ENCODE assay signal across 22 cellular contexts in the genomic region with DNA sequence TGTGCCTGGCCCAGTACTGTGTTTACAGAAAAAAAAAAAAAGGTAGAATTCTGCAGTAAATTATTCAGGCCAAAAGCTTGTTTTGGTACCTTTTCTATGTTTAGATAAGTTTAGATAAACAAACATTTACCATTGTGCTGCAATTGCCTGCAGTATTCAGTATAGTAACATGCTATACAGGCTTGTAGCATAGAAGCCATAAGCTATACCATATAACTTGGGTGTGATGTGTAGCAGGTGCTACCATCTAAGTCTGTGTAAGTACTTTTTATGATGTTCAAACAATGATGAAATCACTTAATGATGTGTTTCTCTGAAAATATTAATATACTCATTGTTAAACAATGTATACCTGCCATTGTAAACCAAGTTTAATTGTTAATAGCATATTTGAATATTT.
"Had no signal": no experiment of that assay in that cellular context is flagged by ENCODE, and none has a peak within 500 bp of the region (broad histone marks: within the 10 kb centered on the region; RNA-seq: fewer than 3 reads in every experiment).

No MANE protein-coding gene starts in this region.

- H3K36me3 ChIP-seq: left ventricle myocardium inferior, ovary, right atrium auricular region, right lobe of liver, tibial nerve, uterus had no signal

- ATAC-seq: naive thymus-derived CD4-positive, alpha-beta T cell; natural killer cell treated with Interleukin-12 subunit alpha and Interleukin-12 subunit beta and Interleukin-15 and Interleukin-18, amount 100 ng/mL, for 72 hours; right lobe of liver; stimulated activated memory B cell treated with anti-CD40 and anti-IgM and Interleukin-4, amounts not matched to agents 10 μg/mL and 1 μg/mL and 100 μg/mL, for 72 hours; stimulated activated naive CD8-positive, alpha-beta T cell treated with anti-CD3 and anti-CD28 coated beads, Interleukin-15, amount 100 ng/mL, for 72 hours had no signal

- H3K9me3 ChIP-seq: left ventricle myocardium inferior, ovary, right atrium auricular region, right lobe of liver, tibial nerve, uterus had no signal

- DNase-seq: hypothalamus; immature natural killer cell; kidney; left ventricle myocardium inferior; mesendoderm; naive thymus-derived CD4-positive, alpha-beta T cell; ovary; right lobe of liver; stimulated activated CD4-positive, alpha-beta T cell treated with anti-CD3 and anti-CD28 coated beads, Interleukin-1b, Interleukin-23, amount 100 ng/mL, for 48 hours; stimulated activated CD4-positive, alpha-beta T cell treated with anti-CD3 and anti-CD28 coated beads, Interleukin-2, amount 100 ng/mL, for 48 hours; stimulated activated CD4-positive, alpha-beta T cell treated with anti-CD3 and anti-CD28 coated beads, Interleukin-4, amount 100 ng/mL, for 4 hours; stimulated activated CD8-positive, alpha-beta memory T cell treated with anti-CD3 and anti-CD28 coated beads, Interleukin-4, amount 100 ng/mL, for 48 hours; stimulated activated naive CD4-positive, alpha-beta T cell treated with Interleukin-2 at 50 U/mL for 16 hours; stimulated activated naive CD8-positive, alpha-beta T cell treated with anti-CD3 and anti-CD28 coated beads, Interleukin-15, amount 100 ng/mL, for 72 hours; substantia nigra; uterus had no signal

- H3K4me2 ChIP-seq: smooth muscle cell had no signal

- H3K27me3 ChIP-seq: ovary, right atrium auricular region, right lobe of liver, tibial nerve, uterus had no signal

- H3K4me3 ChIP-seq: left ventricle myocardium inferior, lung, ovary, right atrium auricular region, right lobe of liver, smooth muscle cell, tibial nerve, uterus had no signal

- H3K27ac ChIP-seq: left ventricle myocardium inferior, ovary, right atrium auricular region, right lobe of liver, tibial nerve, uterus had no signal

- H3K4me1 ChIP-seq: left ventricle myocardium inferior, right atrium auricular region, right lobe of liver, tibial nerve, uterus had no signal
